25 cellular contexts compared by ENCODE assay signal in genomic region chr12:107440596-107440995, GRCh38.
"Had no signal": no experiment of that assay in that cellular context is flagged by ENCODE, and none has a peak within 500 bp of the region (broad histone marks: within the 10 kb centered on the region; RNA-seq: fewer than 3 reads in every experiment).

No MANE protein-coding gene starts in this region.

- H3K36me3 Mint-ChIP-seq: brain, immature natural killer cell, natural killer cell had no signal

- H3K4me2 ChIP-seq: hepatocyte, SK-N-SH had no signal

- H3K36me3 ChIP-seq: lower lobe of right lung, tibial nerve had no signal

- H3K9ac ChIP-seq: SK-N-SH had no signal

- H3K4me3 ChIP-seq: hepatocyte, lower lobe of right lung, tibial nerve had no signal

- H3K4me1 ChIP-seq: lower lobe of right lung, tibial nerve had no signal

- H2AFZ ChIP-seq: hepatocyte had no signal

- ATAC-seq: activated CD4-positive, alpha-beta T cell treated with anti-CD3 and anti-CD28 coated beads for 36 hours; esophagus mucosa; left lobe of liver; lower lobe of right lung; natural killer cell had no signal

- H3K79me2 ChIP-seq: hepatocyte had no signal

- H3K9me3 ChIP-seq: lower lobe of right lung, SK-N-SH had no signal

- H3K27me3 ChIP-seq: hepatocyte, tibial nerve had no signal

- H3K27me3 Mint-ChIP-seq: activated CD4-positive, alpha-beta T cell treated with anti-CD3 and anti-CD28 coated beads for 36 hours; stimulated activated naive CD8-positive, alpha-beta T cell treated with anti-CD3 and anti-CD28 coated beads, Interleukin-15, Interleukin-2, amounts not matched to agents 100 ng/mL and 50 ng/mL, for 24 hours had no signal

- H3K4me3 Mint-ChIP-seq: activated CD4-positive, alpha-beta T cell treated with anti-CD3 and anti-CD28 coated beads for 36 hours; activated T-helper 1 cell treated with anti-CD3 and anti-CD28 coated beads, Interleukin-12 subunit alpha, Interleukin-12 subunit beta, Interleukin-2, Interleukin-4 antibody, amounts not matched to agents 30 ng/mL and 10 ng/mL and 1 ng/mL, durations not matched to agents 14 hours and 24 hours and 36 hours; brain; stimulated activated naive CD8-positive, alpha-beta T cell treated with anti-CD3 and anti-CD28 coated beads, Interleukin-15, Interleukin-2, amounts not matched to agents 100 ng/mL and 50 ng/mL, for 24 hours; T-helper 2 cell treated with Interferon-gamma antibody and Interleukin-4, amounts not matched to agents 5 μg/mL and 100 μg/mL, for 36 hours had no signal

- H3K27ac Mint-ChIP-seq: activated T-helper 1 cell treated with anti-CD3 and anti-CD28 coated beads, Interleukin-12 subunit alpha, Interleukin-12 subunit beta, Interleukin-2, Interleukin-4 antibody, amounts not matched to agents 30 ng/mL and 10 ng/mL and 1 ng/mL, durations not matched to agents 14 hours and 24 hours and 36 hours; immature natural killer cell; natural killer cell; progenitor cell of endocrine pancreas; stimulated activated naive CD8-positive, alpha-beta T cell treated with anti-CD3 and anti-CD28 coated beads, Interleukin-15, Interleukin-2, amounts not matched to agents 100 ng/mL and 50 ng/mL, for 24 hours; T-helper 2 cell treated with Interferon-gamma antibody and Interleukin-4, amounts not matched to agents 5 μg/mL and 100 μg/mL, for 36 hours had no signal

- H3K27ac ChIP-seq: hepatocyte, lower lobe of right lung, tibial nerve had no signal

- DNase-seq: activated CD4-positive, alpha-beta T cell treated with anti-CD3 and anti-CD28 coated beads for 36 hours; activated CD4-positive, alpha-beta T cell treated with anti-CD3 and anti-CD28 coated beads, Interleukin-2, amount 50 U/mL, for 48 hours; activated gamma-delta T cell; aorta; caudate nucleus; dermis blood vessel endothelial cell; effector CD8-positive, alpha-beta T cell; glutamatergic neuron; immature natural killer cell; lower lobe of right lung; mesendoderm; natural killer cell; retina; SK-N-SH; stimulated activated CD4-positive, alpha-beta T cell treated with anti-CD3 and anti-CD28 coated beads, Interleukin-12 subunit alpha, Interleukin-12 subunit beta, amount 100 ng/mL, for 4 hours; substantia nigra had no signal

- H3K9me3 Mint-ChIP-seq: activated T-helper 1 cell treated with anti-CD3 and anti-CD28 coated beads, Interleukin-12 subunit alpha, Interleukin-12 subunit beta, Interleukin-2, Interleukin-4 antibody, amounts not matched to agents 30 ng/mL and 10 ng/mL and 1 ng/mL, durations not matched to agents 14 hours and 24 hours and 36 hours; immature natural killer cell; natural killer cell; stimulated activated naive CD8-positive, alpha-beta T cell treated with anti-CD3 and anti-CD28 coated beads, Interleukin-15, Interleukin-2, amounts not matched to agents 100 ng/mL and 50 ng/mL, for 24 hours; T-helper 2 cell treated with Interferon-gamma antibody and Interleukin-4, amounts not matched to agents 5 μg/mL and 100 μg/mL, for 36 hours had no signal
